ENCODE assay signal across 23 cellular contexts in the genomic region with DNA sequence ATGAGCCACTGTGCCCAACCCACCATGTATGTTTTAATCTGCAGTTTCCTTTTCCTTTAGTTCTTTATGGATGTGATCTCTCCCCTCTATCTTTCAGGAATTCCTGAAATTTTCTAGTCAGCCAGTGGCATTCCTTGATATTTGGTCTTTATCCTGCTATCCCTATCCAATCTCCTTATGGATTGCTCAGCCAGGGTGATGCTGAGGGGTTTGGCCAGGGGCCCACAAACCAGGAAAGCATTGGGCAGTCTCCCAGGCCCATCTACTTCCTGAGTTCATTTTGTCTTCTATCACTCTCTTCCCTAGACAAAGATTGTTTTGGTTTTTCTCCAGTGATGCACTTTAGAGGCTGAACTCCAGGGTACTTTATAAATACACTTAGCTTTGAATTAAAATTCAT.
"Had no signal": no experiment of that assay in that cellular context is flagged by ENCODE, and none has a peak within 500 bp of the region (broad histone marks: within the 10 kb centered on the region; RNA-seq: fewer than 3 reads in every experiment).

No MANE protein-coding gene starts in this region.

- H3K4me3 Mint-ChIP-seq: dendritic cell treated with granulocyte-macrophage colony-stimulating factor and Interleukin-4, amounts not matched to agents 40 ng/mL and 50 ng/mL, for 4 days; effector memory CD8-positive, alpha-beta T cell; naive thymus-derived CD4-positive, alpha-beta T cell; nephron progenitor cell; type B pancreatic cell had no signal

- H3K4me1 ChIP-seq: esophagus squamous epithelium, heart left ventricle, suprapubic skin, thyroid gland, vagina had no signal

- H3K4me3 ChIP-seq: esophagus squamous epithelium, heart left ventricle, lung, suprapubic skin, thyroid gland, vagina had no signal

- ATAC-seq: effector memory CD8-positive, alpha-beta T cell; heart left ventricle; left colon; left ventricle myocardium superior; naive thymus-derived CD4-positive, alpha-beta T cell; right cardiac atrium; stimulated activated naive CD8-positive, alpha-beta T cell treated with anti-CD3 and anti-CD28 coated beads, Interleukin-15, Interleukin-2, amounts not matched to agents 100 U/mL and 50 U/mL, for 24 hours had no signal

- H3K9me3 Mint-ChIP-seq: dendritic cell treated with granulocyte-macrophage colony-stimulating factor and Interleukin-4, amounts not matched to agents 40 ng/mL and 50 ng/mL, for 4 days; effector memory CD8-positive, alpha-beta T cell; naive thymus-derived CD4-positive, alpha-beta T cell; type B pancreatic cell had no signal

- H3K36me3 ChIP-seq: suprapubic skin, thyroid gland, vagina had no signal

- H3K9me3 ChIP-seq: esophagus squamous epithelium, heart left ventricle, neutrophil, suprapubic skin, thyroid gland, vagina had no signal

- H3K27ac Mint-ChIP-seq: dendritic cell treated with granulocyte-macrophage colony-stimulating factor and Interleukin-4, amounts not matched to agents 40 ng/mL and 50 ng/mL, for 4 days; naive thymus-derived CD4-positive, alpha-beta T cell; nephron progenitor cell; type B pancreatic cell had no signal

- H3K27ac ChIP-seq: esophagus squamous epithelium, heart left ventricle, neutrophil, suprapubic skin, thyroid gland, vagina had no signal

- FAIRE-seq: colon, small intestine had no signal

- H3K27me3 ChIP-seq: esophagus squamous epithelium, heart left ventricle, neutrophil, suprapubic skin, thyroid gland, vagina had no signal

- DNase-seq: effector memory CD8-positive, alpha-beta T cell; esophagus squamous epithelium; foreskin melanocyte; heart left ventricle; hippocampal formation; left colon; left ventricle myocardium superior; mesenchymal stem cell; naive thymus-derived CD4-positive, alpha-beta T cell; nephron progenitor cell; posterior cingulate gyrus; right cardiac atrium; small intestine; stimulated activated CD4-positive, alpha-beta T cell treated with anti-CD3 and anti-CD28 coated beads, Interleukin-12 subunit alpha, Interleukin-12 subunit beta, amount 100 ng/mL, for 4 hours; stimulated activated naive CD8-positive, alpha-beta T cell treated with anti-CD3 and anti-CD28 coated beads, Interleukin-15, Interleukin-2, amounts not matched to agents 100 U/mL and 50 U/mL, for 24 hours; thyroid gland had no signal

- H3K27me3 Mint-ChIP-seq: dendritic cell treated with granulocyte-macrophage colony-stimulating factor and Interleukin-4, amounts not matched to agents 40 ng/mL and 50 ng/mL, for 4 days; effector memory CD8-positive, alpha-beta T cell; naive thymus-derived CD4-positive, alpha-beta T cell; type B pancreatic cell had no signal
